Comparison of ENCODE assay signal across 18 cellular contexts in genomic region chr2:192940767-192941166, GRCh38.
DNase-seq lines count a peak whose midpoint lies in the region; FAIRE-seq and TF ChIP-seq lines count a peak whose summit lies in the region.
"Had no signal": no experiment of that assay in that cellular context is flagged by ENCODE, and none has a peak within 500 bp of the region (broad histone marks: within the 10 kb centered on the region; RNA-seq: fewer than 3 reads in every experiment).

No MANE protein-coding gene starts in this region.

- no peaks in the 10 kb centered on the region for H3K27me3 ChIP-seq in Karpas-422 (ENCODE audit: low read length)

- peaks cover 3% of the 10 kb centered on the region; the same call in 1 of the 2 replicates for H3K9me3 ChIP-seq in Karpas-422 (ENCODE audit: low read length)

- H3K4me3 ChIP-seq in LNCaP clone FGC (ENCODE audit: low read depth, low read length) (no peak overlapping the region), Karpas-422 (ENCODE audit: low read length) (no peak overlapping the region)
- H3K4me3 ChIP-seq: GM12878 had no signal

- no peak for FAIRE-seq in frontal cortex (lab: Jason Lieb, UNC)
- FAIRE-seq: GM12878, GM18507 had no signal

- DNase-seq in NCI-H2171 treated with DMSO at 0.1 percent for 48 hours (lab: John Stamatoyannopoulos, UW) (peak; percentile 69), NCI-H2171 (lab: John Stamatoyannopoulos, UW) (no peak), LNCaP clone FGC (ENCODE audit: low read depth) (no peak), brain pericyte (ENCODE audit: low read depth, low spot score) (peak; percentile 1), left kidney (ENCODE audit: low read depth, low spot score) (peak; percentile 5), NCI-H82 treated with DMSO at 0.1 percent for 48 hours (lab: John Stamatoyannopoulos, UW; ENCODE audit: unreplicated experiment) (no peak), frontal cortex (ENCODE audit: low spot score in 2 of 2) (no peak), Karpas-422 (no peak)
- DNase-seq: COR-L47, DMS153, KBM-7, MM.1S, NCI-H1105 treated with DMSO at 0.1 percent for 48 hours, NCI-H2029, NCI-H226, RPMI8226 had no signal

- H3K27ac ChIP-seq in Karpas-422 (ENCODE audit: low read length) = no peak overlapping the region

- no peak overlapping the region for H2AFZ ChIP-seq in Karpas-422 (ENCODE audit: low read length)

- H3K4me2 ChIP-seq in Karpas-422 (ENCODE audit: low read depth, low read length, poor library complexity, severe bottlenecking) = no peak overlapping the region

- H3K9me2 ChIP-seq in Karpas-422 (replicated peaks; ENCODE audit: insufficient read depth, low read length) = no peaks in the 10 kb centered on the region

- H3K36me3 ChIP-seq in Karpas-422 (ENCODE audit: insufficient read depth, low read length) = no peaks in the 10 kb centered on the region

- H4K20me1 ChIP-seq in Karpas-422 (ENCODE audit: insufficient read depth, low read depth, low read length) = no peaks in the 10 kb centered on the region

- no peak overlapping the region for H3K9ac ChIP-seq in Karpas-422 (ENCODE audit: low read length)

- H3K79me2 ChIP-seq in Karpas-422 (ENCODE audit: low read length) = no peaks in the 10 kb centered on the region

- no peaks in the 10 kb centered on the region for H3K4me1 ChIP-seq in Karpas-422 (ENCODE audit: low read length)

- 0 out of 2 replicates have a peak, but pooled peaks have one; percentile 8 for TF ChIP-seq CTCF in LNCaP clone FGC (IDR thresholded peaks at IDR 0.05; ENCODE audit: control insufficient read depth, extremely low read depth, insufficient read depth)

Comparison
In these comparisons a context has a peak if more than half of its experiments do, and no peak if none do; other contexts are left out.
1. DNase-seq: peak in NCI-H2171 treated with DMSO at 0.1 percent for 48 hours (single experiment), brain pericyte (single experiment) and left kidney (single experiment); none in NCI-H2171 (single experiment), LNCaP clone FGC (single experiment), NCI-H82 treated with DMSO at 0.1 percent for 48 hours (single experiment), frontal cortex (0 of 2) and Karpas-422 (single experiment).